ENCODE assay signal across 9 cellular contexts in genomic region chr12:94109154-94109553, GRCh38. TPM values are rescaled to one million over a fixed set of nuclear protein-coding genes. Genes with fewer than 3 reads are reported as not detected.
DNase-seq lines count a peak whose midpoint lies in the region; ATAC-seq, FAIRE-seq and TF ChIP-seq lines count a peak whose summit lies in the region.
"Had no signal": no experiment of that assay in that cellular context is flagged by ENCODE, and none has a peak within 500 bp of the region (broad histone marks: within the 10 kb centered on the region; RNA-seq: fewer than 3 reads in every experiment).

No MANE protein-coding gene starts in this region.

- 0% methylated on average over 5 of the region's 5 CpGs for WGBS in GM12878 (ENCODE audit: insufficient coverage, insufficient replicate concordance, low lambda C conversion rate, missing lambda C conversion rate)

- H4K20me1 ChIP-seq in GM12878 (ENCODE audit: control insufficient read depth, insufficient read depth): no peaks in the 10 kb centered on the region

- H3K27me3 ChIP-seq in GM12878 (replicated peaks in 1 of 2; ENCODE audit: control insufficient read depth in 2 of 2, insufficient read depth in 2 of 2, low read length in 1 of 2): peaks cover 0 to 2% of the 10 kb centered on the region in 2 experiments; a peak in 1 of 4 replicates

- intact Hi-C loops in GM12878 (cut with micrococcal nuclease; ENCODE audit: unreplicated experiment): loop anchor here (10.0 kb wide), 1 partner anchor 1124 kb away; no protein-coding TSS in a partner anchor

- H3K4me3 ChIP-seq in GM12878: no peak overlapping the region

- no peak overlapping the region for H3K9ac ChIP-seq in GM12878 (ENCODE audit: control insufficient read depth, insufficient read depth, low read length)

- POLR2A ChIA-PET in GM12878 (lab: Charles Lee): no interaction called here

- TF ChIP-seq RAD21 in GM12878 (IDR thresholded peaks at IDR 0.05; ENCODE audit: insufficient read depth, low read depth, low read length): no peak

- no peak overlapping the region for H3K4me2 ChIP-seq in GM12878 (ENCODE audit: control insufficient read depth, insufficient read depth)

- no peaks in the 10 kb centered on the region for H3K4me1 ChIP-seq in GM12878 (ENCODE audit: control insufficient read depth, insufficient read depth, low read length)

- CTCF ChIA-PET in GM12878 (lab: Yijun Ruan, JAX): no interaction called here

- TF ChIP-seq EP300 in GM12878 (IDR thresholded peaks at IDR 0.05; ENCODE audit: borderline replicate concordance in 1 of 2, control insufficient read depth in 1 of 2, low read depth in 2 of 2, low read length in 2 of 2): no peak

- RAD21 ChIA-PET in GM12878 (lab: Charles Lee; ENCODE audit: unreplicated experiment): no interaction called here

- no peak overlapping the region for H3K27ac ChIP-seq in GM12878 (ENCODE audit: control insufficient read depth, insufficient read depth)

- peak; percentile 76 for ATAC-seq in GM12878
- no peak for ATAC-seq in GM19023 (IDR thresholded peaks at IDR 0.05; ENCODE audit: unreplicated experiment)

- SMC1A ChIA-PET in GM12878 (lab: Charles Lee; ENCODE audit: uncharacterized antibody, unreplicated experiment): interaction anchor here (0.7 kb wide), 1 partner anchor 8 kb away, joined by 3 read pairs; no protein-coding TSS in a partner anchor

- no peak for FAIRE-seq in GM12878 (lab: Jason Lieb, UNC)

- H2AFZ ChIP-seq in GM12878 (ENCODE audit: control insufficient read depth, low read depth, low read length): no peak overlapping the region

- no peaks in the 10 kb centered on the region for H3K79me2 ChIP-seq in GM12878 (ENCODE audit: control insufficient read depth, insufficient read depth, low read length)

- in situ Hi-C loops in GM12878 (cut with MboI): no loop called here

- H3K36me3 ChIP-seq in GM12878 (ENCODE audit: control insufficient read depth in 2 of 2, insufficient read depth in 2 of 2, low read length in 1 of 2): no peaks in the 10 kb centered on the region

- H3K9me3 ChIP-seq in GM12878 (replicated peaks; ENCODE audit: control insufficient read depth, insufficient read depth, low read length): no peaks in the 10 kb centered on the region

- TF ChIP-seq CTCF in GM10266 (IDR thresholded peaks at IDR 0.05; ENCODE audit: control insufficient read depth, insufficient read depth, low read depth, missing control alignments) (no peak), GM12878 (IDR thresholded peaks at IDR 0.05 in 2 of 3, conservative IDR thresholded peaks at IDR 0.05 in 1 of 3; ENCODE audit: control insufficient read depth in 2 of 3, extremely low read depth in 1 of 3, insufficient read depth in 1 of 3, low read depth in 3 of 3, low read length in 3 of 3) (no peak)

- peak; percentile 40 for DNase-seq in GM10266 (ENCODE audit: extremely low spot score)
- DNase-seq in OCI-M1 (lab: John Stamatoyannopoulos, UW): peak; percentile 33
- no peak for DNase-seq in GM12878 (ENCODE audit: low read depth, low spot score)
- peak; percentile 37 to 44 for DNase-seq in stimulated activated CD4-positive, alpha-beta T cell treated with anti-CD3 and anti-CD28 coated beads, Interleukin-15, amount 100 ng/mL, for 48 hours (ENCODE audit: low read depth in 2 of 2)
- DNase-seq in NCI-H524 treated with DMSO at 0.1 percent for 48 hours (lab: John Stamatoyannopoulos, UW): no peak
- DNase-seq in NCI-H1930 (lab: John Stamatoyannopoulos, UW): no peak
- no peak for DNase-seq in activated gamma-delta T cell treated with Interleukin-2 at 50 U/mL for 16 hours
- DNase-seq: NCI-H1436 had no signal

- BruUV-seq in GM12878 (replicated peaks; lab: Mats Ljungman, UMichigan): no TSS peak

- TF ChIP-seq POLR2A in GM12878 (IDR thresholded peaks at IDR 0.05; ENCODE audit: low read depth, low read length): no peak

TF ChIP-seq in GM12878, 131 proteins besides CTCF, POLR2A, EP300 and RAD21:
- TF ChIP-seq HDAC2 (IDR thresholded peaks at IDR 0.05) (no peak), SKIL (IDR thresholded peaks at IDR 0.05; ENCODE audit: low read depth, poor library complexity, severe bottlenecking) (no peak), RAD51 (IDR thresholded peaks at IDR 0.05) (peak; percentile 75), GATAD2B (conservative IDR thresholded peaks at IDR 0.05; ENCODE audit: low read depth) (no peak), YY1 (IDR thresholded peaks at IDR 0.05; ENCODE audit: low read depth, low read length) (no peak), BCLAF1 (IDR thresholded peaks at IDR 0.05) (no peak)
- TF ChIP-seq, protein P1, sequence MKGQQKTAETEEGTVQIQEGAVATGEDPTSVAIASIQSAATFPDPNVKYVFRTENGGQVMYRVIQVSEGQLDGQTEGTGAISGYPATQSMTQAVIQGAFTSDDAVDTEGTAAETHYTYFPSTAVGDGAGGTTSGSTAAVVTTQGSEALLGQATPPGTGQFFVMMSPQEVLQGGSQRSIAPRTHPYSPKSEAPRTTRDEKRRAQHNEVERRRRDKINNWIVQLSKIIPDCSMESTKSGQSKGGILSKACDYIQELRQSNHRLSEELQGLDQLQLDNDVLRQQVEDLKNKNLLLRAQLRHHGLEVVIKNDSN (IDR thresholded peaks at IDR 0.05; ENCODE audit: borderline replicate concordance, extremely low read length, insufficient read depth, low read depth, low read length): peak; percentile 47

RNA-seq across cellular contexts. Expression of gene PLXNC1, which starts 39.2 kb away (rescaled TPM):
- total RNA-seq in GM12878 (2013; cell fraction: nucleolus; rRNA removed): 343 and 360 TPM in 2 replicates
- total RNA-seq in GM12878 (2014; rRNA removed) (29.4 and 31.9 TPM in 2 replicates), GM12878 (2014; rRNA removed; fragmentation: Illumina TruSeq; extraction: Trizol) (34.6 and 34.8 TPM in 2 replicates), GM12878 (2021) (35.2 and 36.4 TPM in 2 replicates)
- polyA plus RNA-seq in GM12878 (2011; ENCODE audit: low read depth): 10.7 TPM
- polyA plus RNA-seq in GM12878 (2011; rRNA removed) (41.2 and 47.8 TPM in 2 replicates), GM12878 (2014; fragmentation: Illumina TruSeq; extraction: Trizol) (29.5 and 33.2 TPM in 2 replicates), GM12878 (2014; fragmentation: Nextera tagmentation; extraction: Ambion mirVana) (1 to 10 TPM; 5.2 to 6.6 TPM), GM12878 (2014; rRNA removed) (17.8 and 19.8 TPM in 2 replicates), GM12878 (2016; fragmentation: Nextera tagmentation; extraction: Ambion mirVana) (1 to 10 TPM; 6.3 to 8.6 TPM)
- polyA plus RNA-seq in GM12878 (2011; cell fraction: cytosol; rRNA removed): 20.9 and 21.4 TPM in 2 replicates
- polyA plus RNA-seq in GM12878 (2011; cell fraction: nucleus; rRNA removed): 52.1 and 55.5 TPM in 2 replicates
- polyA plus RNA-seq in GM12878 (2012): 13.0 and 18.3 TPM in 2 replicates
- polyA minus RNA-seq in GM12878 (2011; rRNA and poly(A)+ RNA removed): 101 and 119 TPM in 2 replicates
- polyA minus RNA-seq in GM12878 (2011; cell fraction: cytosol; rRNA and poly(A)+ RNA removed): 21.5 and 24.2 TPM in 2 replicates
- polyA minus RNA-seq in GM12878 (2011; cell fraction: nucleus; rRNA and poly(A)+ RNA removed): 88.5 and 139 TPM in 2 replicates

Comparison
In these comparisons a context has a peak if more than half of its experiments do, and no peak if none do; other contexts are left out.
1. DNase-seq: peak in GM10266 (single experiment), OCI-M1 (single experiment) and stimulated activated CD4-positive, alpha-beta T cell treated with anti-CD3 and anti-CD28 coated beads, Interleukin-15, amount 100 ng/mL, for 48 hours (2 of 2); none in GM12878 (single experiment), NCI-H524 treated with DMSO at 0.1 percent for 48 hours (single experiment), NCI-H1930 (0 of 2) and activated gamma-delta T cell treated with Interleukin-2 at 50 U/mL for 16 hours (single experiment).